40 cellular contexts compared by ENCODE assay signal in the genomic region with DNA sequence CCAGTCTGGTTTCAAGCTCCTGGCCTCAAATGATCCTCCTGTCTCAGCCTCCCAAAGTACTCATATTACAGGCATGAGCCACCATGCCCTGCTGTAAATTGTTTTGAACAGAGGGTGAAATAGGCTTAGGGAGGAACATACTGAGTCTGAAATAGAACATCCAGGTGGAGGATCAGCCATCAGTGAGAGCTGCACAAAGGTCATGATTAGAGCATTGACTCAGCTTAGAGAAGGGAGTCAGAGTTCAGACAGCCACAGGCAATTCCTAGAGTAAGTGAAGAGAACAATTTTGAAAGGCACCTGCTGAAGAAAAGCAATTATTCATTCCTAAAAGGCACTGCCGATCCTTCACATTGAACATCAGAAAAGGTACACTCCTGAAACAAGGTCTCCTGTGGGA. TPM values are rescaled to one million over a fixed set of nuclear protein-coding genes. Genes with fewer than 3 reads are reported as not detected.
"Had no signal": no experiment of that assay in that cellular context is flagged by ENCODE, and none has a peak within 500 bp of the region (broad histone marks: within the 10 kb centered on the region; RNA-seq: fewer than 3 reads in every experiment).

No MANE protein-coding gene starts in this region.

- H3K27ac Mint-ChIP-seq: activated B cell treated with CpG ODN at 0.5 μM for 24 hours; activated CD4-positive, alpha-beta memory T cell treated with anti-CD3 and anti-CD28 coated beads for 36 hours; activated CD4-positive, alpha-beta T cell treated with anti-CD3 and anti-CD28 coated beads, Interleukin-2, amount 10 ng/mL, durations not matched to agents 24 days and 14 days; activated CD8-positive, alpha-beta T cell treated with anti-CD3 and anti-CD28 coated beads for 36 hours; activated naive CD4-positive, alpha-beta T cell treated with anti-CD3 and anti-CD28 coated beads for 36 hours; activated naive CD4-positive, alpha-beta T cell treated with anti-CD3 and anti-CD28 coated beads, Interleukin-2, amount 50 U/mL, for 72 hours; activated naive CD8-positive, alpha-beta T cell treated with anti-CD3 and anti-CD28 coated beads for 36 hours; activated T-cell treated with anti-CD3 and anti-CD28 coated beads, Interleukin-2, amount 50 U/mL, for 72 hours; activated T-helper 1 cell treated with anti-CD3 and anti-CD28 coated beads, Interleukin-12 subunit alpha, Interleukin-12 subunit beta, Interleukin-2, Interleukin-4 antibody, amounts not matched to agents 30 ng/mL and 10 ng/mL and 1 ng/mL, durations not matched to agents 14 hours and 24 hours and 36 hours; activated T-helper 17 cell treated with anti-CD3 and anti-CD28 coated beads, Interleukin-2, amount 50 U/mL, for 72 hours; T-helper 1 cell treated with Interleukin-12 subunit alpha and Interleukin-12 subunit beta and Interleukin-4 antibody, amounts not matched to agents 30 μg/mL and 1 μg/mL, for 36 hours; T-helper 2 cell treated with Interferon-gamma antibody and Interleukin-4, amounts not matched to agents 5 μg/mL and 100 μg/mL, for 36 hours had no signal

- ATAC-seq: activated CD8-positive, alpha-beta T cell treated with anti-CD3 and anti-CD28 coated beads for 36 hours; activated naive CD4-positive, alpha-beta T cell treated with anti-CD3 and anti-CD28 coated beads, Interleukin-2, amount 50 U/mL, for 72 hours; activated T-cell treated with anti-CD3 and anti-CD28 coated beads, Interleukin-2, amount 50 U/mL, for 4 hours; activated T-cell treated with anti-CD3 and anti-CD28 coated beads, Interleukin-2, amount 50 U/mL, for 72 hours; activated T-helper 17 cell treated with anti-CD3 and anti-CD28 coated beads, Interleukin-2, amount 50 U/mL, for 72 hours; body of pancreas had no signal

- H3K36me3 ChIP-seq: adrenal gland, brain microvascular endothelial cell, breast epithelium, cardiac muscle cell had no signal

- H3K4me1 ChIP-seq: adrenal gland, body of pancreas, breast epithelium had no signal

- H3K36me3 Mint-ChIP-seq: activated CD4-positive, alpha-beta memory T cell treated with anti-CD3 and anti-CD28 coated beads for 36 hours; activated naive CD4-positive, alpha-beta T cell treated with anti-CD3 and anti-CD28 coated beads, Interleukin-2, amount 50 U/mL, for 72 hours; activated naive CD8-positive, alpha-beta T cell treated with anti-CD3 and anti-CD28 coated beads for 36 hours had no signal

- DNase-seq: activated B cell treated with CpG ODN at 0.5 μM for 24 hours; activated CD4-positive, alpha-beta memory T cell treated with anti-CD3 and anti-CD28 coated beads for 36 hours; activated CD4-positive, alpha-beta T cell treated with anti-CD3 and anti-CD28 coated beads for 4 hours; activated CD4-positive, alpha-beta T cell treated with anti-CD3 and anti-CD28 coated beads, Interleukin-2, amount 10 ng/mL, durations not matched to agents 24 days and 14 days; activated CD4-positive, alpha-beta T cell treated with anti-CD3 and anti-CD28 coated beads, Interleukin-2, amount 50 U/mL, for 1 hour; activated CD4-positive, alpha-beta T cell treated with anti-CD3 and anti-CD28 coated beads, Interleukin-2, amount 50 U/mL, for 4 hours; activated CD4-positive, CD25-positive, alpha-beta regulatory T cell treated with anti-CD3 and anti-CD28 coated beads, Interleukin-2, amount 50 U/mL, for 72 hours; activated CD8-positive, alpha-beta memory T cell treated with anti-CD3 and anti-CD28 coated beads, Interleukin-2, amount 50 U/mL, for 4 hours; activated CD8-positive, alpha-beta T cell treated with anti-CD3 and anti-CD28 coated beads for 36 hours; activated effector memory CD4-positive, alpha-beta T cell treated with anti-CD3 and anti-CD28 coated beads, Interleukin-2, amount 50 U/mL, for 16 hours; activated gamma-delta T cell treated with Interleukin-2 at 50 U/mL for 16 hours; activated naive CD4-positive, alpha-beta T cell; activated naive CD4-positive, alpha-beta T cell treated with anti-CD3 and anti-CD28 coated beads for 36 hours; activated naive CD4-positive, alpha-beta T cell treated with anti-CD3 and anti-CD28 coated beads, Interleukin-2, amount 50 U/mL, for 16 hours; activated naive CD8-positive, alpha-beta T cell treated with anti-CD3 and anti-CD28 coated beads for 36 hours; activated T-cell treated with anti-CD3 and anti-CD28 coated beads for 4 hours; activated T-cell treated with anti-CD3 and anti-CD28 coated beads, Interleukin-2, amount 50 U/mL, for 1 hour; activated T-cell treated with anti-CD3 and anti-CD28 coated beads, Interleukin-2, amount 50 U/mL, for 4 hours; activated T-cell treated with anti-CD3 and anti-CD28 coated beads, Interleukin-2, amount 50 U/mL, for 72 hours; adrenal gland; amniotic stem cell; aorta; body of pancreas; brain microvascular endothelial cell; caudate nucleus; cerebellar nuclear complex; T-helper 1 cell; T-helper 2 cell; T-helper 9 cell had no signal

- H3K9me3 ChIP-seq: adrenal gland, body of pancreas, breast epithelium had no signal

- H3K4me3 Mint-ChIP-seq: activated B cell treated with CpG ODN at 0.5 μM for 24 hours; activated CD4-positive, alpha-beta memory T cell treated with anti-CD3 and anti-CD28 coated beads for 36 hours; activated CD4-positive, alpha-beta T cell treated with anti-CD3 and anti-CD28 coated beads, Interleukin-2, amount 10 ng/mL, durations not matched to agents 24 days and 14 days; activated CD8-positive, alpha-beta T cell treated with anti-CD3 and anti-CD28 coated beads for 36 hours; activated naive CD4-positive, alpha-beta T cell treated with anti-CD3 and anti-CD28 coated beads for 36 hours; activated naive CD8-positive, alpha-beta T cell treated with anti-CD3 and anti-CD28 coated beads for 36 hours; activated T-cell treated with anti-CD3 and anti-CD28 coated beads, Interleukin-2, amount 50 U/mL, for 4 hours; activated T-cell treated with anti-CD3 and anti-CD28 coated beads, Interleukin-2, amount 50 U/mL, for 72 hours; activated T-helper 1 cell treated with anti-CD3 and anti-CD28 coated beads, Interleukin-12 subunit alpha, Interleukin-12 subunit beta, Interleukin-2, Interleukin-4 antibody, amounts not matched to agents 30 ng/mL and 10 ng/mL and 1 ng/mL, durations not matched to agents 14 hours and 24 hours and 36 hours; activated T-helper 17 cell treated with anti-CD3 and anti-CD28 coated beads, Interleukin-2, amount 50 U/mL, for 72 hours; central memory CD8-positive, alpha-beta T cell; T-helper 1 cell treated with Interleukin-12 subunit alpha and Interleukin-12 subunit beta and Interleukin-4 antibody, amounts not matched to agents 30 μg/mL and 1 μg/mL, for 36 hours; T-helper 2 cell treated with Interferon-gamma antibody and Interleukin-4, amounts not matched to agents 5 μg/mL and 100 μg/mL, for 36 hours had no signal

- H3K4me1 Mint-ChIP-seq: activated B cell treated with CpG ODN at 0.5 μM for 24 hours; activated CD4-positive, alpha-beta T cell treated with anti-CD3 and anti-CD28 coated beads, Interleukin-2, amount 10 ng/mL, durations not matched to agents 24 days and 14 days; activated naive CD8-positive, alpha-beta T cell treated with anti-CD3 and anti-CD28 coated beads for 36 hours; activated T-helper 17 cell treated with anti-CD3 and anti-CD28 coated beads, Interleukin-2, amount 50 U/mL, for 72 hours; central memory CD8-positive, alpha-beta T cell had no signal

- H3K4me3 ChIP-seq: adrenal gland, body of pancreas, breast epithelium, cardiac muscle cell had no signal

- H3K27me3 Mint-ChIP-seq: activated B cell treated with CpG ODN at 0.5 μM for 24 hours; activated CD4-positive, alpha-beta T cell treated with anti-CD3 and anti-CD28 coated beads, Interleukin-2, amount 10 ng/mL, durations not matched to agents 24 days and 14 days; central memory CD8-positive, alpha-beta T cell had no signal

- H3K27me3 ChIP-seq: adrenal gland, body of pancreas, brain microvascular endothelial cell, breast epithelium, cardiac muscle cell had no signal

- H3K9me3 Mint-ChIP-seq: activated B cell treated with CpG ODN at 0.5 μM for 24 hours; activated CD4-positive, alpha-beta memory T cell treated with anti-CD3 and anti-CD28 coated beads for 36 hours; activated CD4-positive, alpha-beta T cell treated with anti-CD3 and anti-CD28 coated beads, Interleukin-2, amount 10 ng/mL, durations not matched to agents 24 days and 14 days; activated CD8-positive, alpha-beta T cell treated with anti-CD3 and anti-CD28 coated beads for 36 hours; activated naive CD4-positive, alpha-beta T cell treated with anti-CD3 and anti-CD28 coated beads for 36 hours; activated naive CD4-positive, alpha-beta T cell treated with anti-CD3 and anti-CD28 coated beads, Interleukin-2, amount 50 U/mL, for 72 hours; activated T-cell treated with anti-CD3 and anti-CD28 coated beads, Interleukin-2, amount 50 U/mL, for 4 hours; activated T-cell treated with anti-CD3 and anti-CD28 coated beads, Interleukin-2, amount 50 U/mL, for 72 hours; activated T-helper 1 cell treated with anti-CD3 and anti-CD28 coated beads, Interleukin-12 subunit alpha, Interleukin-12 subunit beta, Interleukin-2, Interleukin-4 antibody, amounts not matched to agents 30 ng/mL and 10 ng/mL and 1 ng/mL, durations not matched to agents 14 hours and 24 hours and 36 hours; T-helper 1 cell treated with Interleukin-12 subunit alpha and Interleukin-12 subunit beta and Interleukin-4 antibody, amounts not matched to agents 30 μg/mL and 1 μg/mL, for 36 hours; T-helper 2 cell treated with Interferon-gamma antibody and Interleukin-4, amounts not matched to agents 5 μg/mL and 100 μg/mL, for 36 hours had no signal

- FAIRE-seq: astrocyte, TTC549 had no signal

- H3K27ac ChIP-seq: adrenal gland, body of pancreas, brain microvascular endothelial cell, breast epithelium, cardiac muscle cell, VCaP had no signal

RNA-seq across cellular contexts. Expression of a gene that starts 15.9 kb away (rescaled TPM):
- total RNA-seq: activated B cell treated with CpG ODN at 0.5 μM for 24 hours; activated CD4-positive, alpha-beta memory T cell treated with anti-CD3 and anti-CD28 coated beads for 36 hours; activated T-helper 17 cell treated with anti-CD3 and anti-CD28 coated beads, Interleukin-2, amount 50 U/mL, for 72 hours had no signal
